8 cellular contexts compared by ENCODE assay signal in the genomic region with DNA sequence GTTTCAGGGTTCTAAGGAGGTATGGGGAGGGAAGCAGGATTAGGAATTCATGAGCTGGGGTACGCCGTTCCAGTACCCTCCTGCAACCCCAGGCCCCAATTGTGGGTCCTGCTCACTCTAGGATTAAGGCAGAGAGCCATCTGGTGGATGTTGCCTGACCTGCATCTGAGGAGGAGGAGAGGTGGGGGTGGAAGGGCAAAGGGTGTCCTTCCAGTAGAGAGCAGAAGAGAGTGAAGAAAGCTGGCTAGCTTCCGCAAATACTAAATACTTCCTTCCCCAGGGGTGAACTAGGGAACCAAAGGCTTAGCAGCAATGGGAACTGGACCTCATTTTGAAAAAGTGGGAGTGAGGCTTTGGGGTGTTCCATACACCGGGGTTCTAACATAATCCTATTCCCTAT. TPM values are rescaled to one million over a fixed set of nuclear protein-coding genes. Genes with fewer than 3 reads are reported as not detected.
A peak's percentile ranks its signal among the peaks of the same experiment; 100 is the strongest.
DNase-seq lines count a peak whose midpoint lies in the region; ATAC-seq and TF ChIP-seq lines count a peak whose summit lies in the region.

No MANE protein-coding gene starts in this region.

- H3K9me2 ChIP-seq in Loucy (replicated peaks; ENCODE audit: low read depth, low read length) = no peaks in the 10 kb centered on the region

- H3K9ac ChIP-seq in Loucy (ENCODE audit: low read depth, low read length, poor library complexity, severe bottlenecking) = no peak overlapping the region

- H3K9me3 Mint-ChIP-seq in T-helper 2 cell treated with Interferon-gamma antibody and Interleukin-4, amounts not matched to agents 5 μg/mL and 100 μg/mL, for 36 hours = no peaks in the 10 kb centered on the region

- H3K79me2 ChIP-seq in Loucy (ENCODE audit: insufficient read depth, low read length) = no peaks in the 10 kb centered on the region

- H3K27ac ChIP-seq in right atrium auricular region = no peak overlapping the region
- peak overlapping the region; percentile 14 to 62 (median 58) for H3K27ac ChIP-seq in sigmoid colon

- no peak overlapping the region for H3K4me3 Mint-ChIP-seq in T-helper 2 cell treated with Interferon-gamma antibody and Interleukin-4, amounts not matched to agents 5 μg/mL and 100 μg/mL, for 36 hours

- H3K9me3 ChIP-seq in Loucy (ENCODE audit: insufficient read depth, low read depth, low read length) (no peaks in the 10 kb centered on the region), right atrium auricular region (no peaks in the 10 kb centered on the region), sigmoid colon (no peaks in the 10 kb centered on the region)

- H3K36me3 ChIP-seq in Loucy (ENCODE audit: insufficient read depth, low read length) = no peaks in the 10 kb centered on the region; the same call in 1 of the 2 replicates
- H3K36me3 ChIP-seq in right atrium auricular region = peaks cover 14% of the 10 kb centered on the region
- H3K36me3 ChIP-seq in sigmoid colon = peaks cover 0 to 29% (median 7%) of the 10 kb centered on the region in 4 donors

- intact Hi-C loops in sigmoid colon (cut with DNase I) = loop anchor here (1.0 to 5.0 kb wide), 2 partner anchors 66 to 114 kb away; no protein-coding TSS in a partner anchor

- DNase-seq in DMS79 treated with DMSO at 0.1 percent for 48 hours (lab: John Stamatoyannopoulos, UW) (peak; percentile 31), DMS79 (lab: John Stamatoyannopoulos, UW) (no peak), anterior cingulate cortex (lab: John Stamatoyannopoulos, UW) (peak in 48 of 58 donors; percentile 12 to 74 (median 54)), right atrium auricular region (ENCODE audit: low spot score) (peak; percentile 75), sigmoid colon (peak; percentile 83)
- peak; percentile 49 for DNase-seq in T-helper 2 cell treated with Interferon-gamma antibody and Interleukin-4, amounts not matched to agents 5 μg/mL and 100 μg/mL, for 36 hours (ENCODE audit: low spot score)

- WGBS in sigmoid colon, 2 donors = 17 to 34% methylated on average over 4 of the region's 4 CpGs

- H4K20me1 ChIP-seq in Loucy (ENCODE audit: insufficient read depth, low read length, poor library complexity, severe bottlenecking) = no peaks in the 10 kb centered on the region

- peaks cover 10% of the 10 kb centered on the region for H3K4me1 Mint-ChIP-seq in T-helper 2 cell treated with Interferon-gamma antibody and Interleukin-4, amounts not matched to agents 5 μg/mL and 100 μg/mL, for 36 hours (ENCODE audit: low read depth)

- no peaks in the 10 kb centered on the region for H3F3A ChIP-seq in Loucy (ENCODE audit: low read depth)

- peaks cover 18% of the 10 kb centered on the region for H3K36me3 Mint-ChIP-seq in T-helper 2 cell treated with Interferon-gamma antibody and Interleukin-4, amounts not matched to agents 5 μg/mL and 100 μg/mL, for 36 hours (ENCODE audit: low read depth)

- H3K27me3 ChIP-seq in Loucy (ENCODE audit: insufficient read depth, low read length, poor library complexity, severe bottlenecking) = no peaks in the 10 kb centered on the region
- no peaks in the 10 kb centered on the region for H3K27me3 ChIP-seq in right atrium auricular region
- H3K27me3 ChIP-seq in sigmoid colon = no peaks in the 10 kb centered on the region

- ATAC-seq in HG03045 (IDR thresholded peaks at IDR 0.05; ENCODE audit: unreplicated experiment) = no peak

- no peak for TF ChIP-seq EP300 in sigmoid colon (IDR thresholded peaks at IDR 0.05)

- peak; percentile 93 for TF ChIP-seq CTCF in Loucy (conservative IDR thresholded peaks at IDR 0.05; ENCODE audit: low read length)
- peak; percentile 81 to 92 for TF ChIP-seq CTCF in right atrium auricular region (IDR thresholded peaks at IDR 0.05)
- TF ChIP-seq CTCF in sigmoid colon (IDR thresholded peaks at IDR 0.05) = peak; percentile 88 to 94 (median 90)

- no peaks in the 10 kb centered on the region for H3K27me3 Mint-ChIP-seq in T-helper 2 cell treated with Interferon-gamma antibody and Interleukin-4, amounts not matched to agents 5 μg/mL and 100 μg/mL, for 36 hours (ENCODE audit: low read depth)

- H3K4me3 ChIP-seq in Loucy (ENCODE audit: low read length, poor library complexity, severe bottlenecking) = no peak overlapping the region
- no peak overlapping the region for H3K4me3 ChIP-seq in right atrium auricular region
- H3K4me3 ChIP-seq in sigmoid colon = no peak overlapping the region

- no peak for TF ChIP-seq POLR2A in sigmoid colon (IDR thresholded peaks at IDR 0.05)

- H3K27ac Mint-ChIP-seq in T-helper 2 cell treated with Interferon-gamma antibody and Interleukin-4, amounts not matched to agents 5 μg/mL and 100 μg/mL, for 36 hours = no peak overlapping the region

- H3K4me1 ChIP-seq in Loucy (ENCODE audit: insufficient read depth, low read length, poor library complexity, severe bottlenecking) (no peaks in the 10 kb centered on the region), right atrium auricular region (peaks cover 0 to 12% of the 10 kb centered on the region in 2 donors), sigmoid colon (peaks cover 0 to 13% (median 10%) of the 10 kb centered on the region in 4 donors)

- no peak overlapping the region for H3K4me2 ChIP-seq in Loucy (ENCODE audit: low read depth, low read length, poor library complexity, severe bottlenecking)

- no peak overlapping the region for H2AFZ ChIP-seq in Loucy (ENCODE audit: low read length)

RNA-seq across cellular contexts. Expression of gene LRRC51, which starts 10.6 kb away (rescaled TPM):
- 1 to 10 TPM; 4.0 to 7.6 TPM for total RNA-seq in right atrium auricular region
- total RNA-seq in sigmoid colon = 10 to 100 TPM in 1 of 4 donors, 1 to 10 TPM in 3; 3.2 to 14.8 (median 6.4) TPM
- polyA plus RNA-seq in sigmoid colon = 10 to 100 TPM in 2 of 3 donors, 1 to 10 TPM in 1; 4.6 to 12.3 (median 10.8) TPM

RNA-seq across cellular contexts. Expression of gene NUMA1, which starts 10.9 kb away (rescaled TPM):
- 100 to 1,000 TPM; 102 to 130 TPM for total RNA-seq in right atrium auricular region
- 100 to 1,000 TPM; 249 to 343 (median 265) TPM for total RNA-seq in sigmoid colon
- 100 to 1,000 TPM in 2 of 3 donors, 10 to 100 TPM in 1; 99.1 to 176 (median 109) TPM for polyA plus RNA-seq in sigmoid colon

RNA-seq across cellular contexts. Expression of gene LAMTOR1, which starts 11.8 kb away (rescaled TPM):
- total RNA-seq in right atrium auricular region (100 to 1,000 TPM; 103 to 117 TPM), sigmoid colon (100 to 1,000 TPM in 3 of 4 donors, 10 to 100 TPM in 1; 87.2 to 123 (median 120) TPM)
- polyA plus RNA-seq in sigmoid colon = 100 to 1,000 TPM; 132 to 256 (median 228) TPM

RNA-seq across cellular contexts. Expression of gene TOMT, which starts 14.4 kb away (rescaled TPM):
- not detected for total RNA-seq in right atrium auricular region
- not detected for total RNA-seq in sigmoid colon
- polyA plus RNA-seq in sigmoid colon = not detected

RNA-seq across cellular contexts. Expression of gene ANAPC15, which starts 21.2 kb away (rescaled TPM):
- total RNA-seq in right atrium auricular region (10 to 100 TPM; 26.4 to 30.0 TPM), sigmoid colon (10 to 100 TPM; 48.5 to 77.1 (median 57.8) TPM)
- 10 to 100 TPM; 84.5 to 93.1 (median 89.0) TPM for polyA plus RNA-seq in sigmoid colon

Comparison
In these comparisons a context has a peak if more than half of its experiments do, and no peak if none do; other contexts are left out.
1. H3K27ac ChIP-seq: peak in sigmoid colon (4 of 4); none in right atrium auricular region (0 of 2).
2. Peak in every context shown above with its lines, with median percentiles within 50 percentile points of each other: CTCF ChIP-seq.